Comparison of ENCODE assay signal across 1 cellular context in genomic region chr12:108119126-108119973, GRCh38.
TF ChIP-seq lines count a peak whose summit lies in the region.

No MANE protein-coding gene starts in this region.

TF ChIP-seq in GM23338, 12 proteins besides CTCF, POLR2A, EP300 and RAD21 (continued from another document):
- no peak for TF ChIP-seq REST (IDR thresholded peaks at IDR 0.05; ENCODE audit: unreplicated experiment)
- no peak for TF ChIP-seq STAT1 (IDR thresholded peaks at IDR 0.05; ENCODE audit: unreplicated experiment)
- TF ChIP-seq CREB1 (CRISPR knock-in tag; IDR thresholded peaks at IDR 0.05; ENCODE audit: low read depth), result no peak
- no peak for TF ChIP-seq JUNB (IDR thresholded peaks at IDR 0.05; ENCODE audit: unreplicated experiment)
- no peak for TF ChIP-seq NANOG (IDR thresholded peaks at IDR 0.05; ENCODE audit: borderline replicate concordance)
- TF ChIP-seq EZH2 (IDR thresholded peaks at IDR 0.05; ENCODE audit: low read depth, unreplicated experiment), result no peak
